ENCODE assay signal across 8 cellular contexts in genomic region chr6:70413114-70413828, GRCh38. TPM values are rescaled to one million over a fixed set of nuclear protein-coding genes. Genes with fewer than 3 reads are reported as not detected.
A peak's percentile ranks its signal among the peaks of the same experiment; 100 is the strongest.
DNase-seq lines count a peak whose midpoint lies in the region; ATAC-seq, FAIRE-seq and TF ChIP-seq lines count a peak whose summit lies in the region.

Gene FAM135A (plus strand): TSS chr6:70413508. CDS start chr6:70428343, 14,835 bp downstream.

- no peak for TF ChIP-seq CTCF in A549 (IDR thresholded peaks at IDR 0.05)
- TF ChIP-seq CTCF in WI38 (IDR thresholded peaks at IDR 0.05; ENCODE audit: low read depth, low read length): no peak
- TF ChIP-seq CTCF in cardiac fibroblast (IDR thresholded peaks at IDR 0.05; ENCODE audit: low read depth, low read length): no peak
- no peak for TF ChIP-seq CTCF in smooth muscle cell (IDR thresholded peaks at IDR 0.05; ENCODE audit: borderline replicate concordance, insufficient read depth, poor library complexity, severe bottlenecking)

- peak; percentile 76 to 98 for DNase-seq in A549 (ENCODE audit: low read depth in 1 of 2, low spot score in 1 of 2)
- DNase-seq in NCI-H2171 treated with DMSO at 0.1 percent for 48 hours (lab: John Stamatoyannopoulos, UW): peak; percentile 98
- peak; percentile 99 for DNase-seq in cardiac fibroblast (ENCODE audit: low read depth in 2 of 2)
- DNase-seq in iPS-NIHi7 (ENCODE audit: extremely low spot score): peak; percentile 98
- DNase-seq in smooth muscle cell (lab: John Stamatoyannopoulos, UW; ENCODE audit: unreplicated experiment): peak; percentile 81

- peaks cover 34% of the 10 kb centered on the region for H3K79me2 ChIP-seq in smooth muscle cell (ENCODE audit: low read depth)

- no peaks in the 10 kb centered on the region for H3F3A ChIP-seq in smooth muscle cell (ENCODE audit: low read depth)

- no peak for TF ChIP-seq EP300 in A549 (IDR thresholded peaks at IDR 0.05)

- peak; percentile 80 for TF ChIP-seq POLR2A in A549 (IDR thresholded peaks at IDR 0.05; ENCODE audit: low read length)

- ATAC-seq in A549: peak; percentile 92 to 95
- peak; percentile 91 for ATAC-seq in GM18867 (IDR thresholded peaks at IDR 0.05; ENCODE audit: unreplicated experiment)
- peak; percentile 84 for ATAC-seq in HG03103 (IDR thresholded peaks at IDR 0.05; ENCODE audit: low read depth, unreplicated experiment)

- POLR2A ChIA-PET in A549 (lab: Yijun Ruan, JAX): interaction anchor here (0.6 to 2.3 kb wide), 11 partner anchors 8 to 877 kb away, joined by 3 to 59 read pairs (median 3); partner anchors contain the start of gene SDHAF4

- H3K4me2 ChIP-seq in A549 (peak within 1 kb of the TSS; percentile 73), smooth muscle cell (peak within 1 kb of the TSS; percentile 94)

- peak within 1 kb of the TSS; percentile 77 for H3K4me3 ChIP-seq in A549
- H3K4me3 ChIP-seq in WI38 (ENCODE audit: low read depth, low read length): peak within 1 kb of the TSS; percentile 95
- H3K4me3 ChIP-seq in cardiac fibroblast (replicated peaks in 1 of 2; ENCODE audit: low read depth in 2 of 2, low read length in 2 of 2): peak within 1 kb of the TSS; percentile 94 to 97
- H3K4me3 ChIP-seq in smooth muscle cell: peak within 1 kb of the TSS; percentile 75

- H2AFZ ChIP-seq in smooth muscle cell (ENCODE audit: low read depth): peak within 1 kb of the TSS; percentile 96

- no peak for TF ChIP-seq RAD21 in A549 (conservative IDR thresholded peaks at IDR 0.05 in 1 of 2, IDR thresholded peaks at IDR 0.05 in 1 of 2)

- H3K9me3 ChIP-seq in A549: no peaks in the 10 kb centered on the region
- no peaks in the 10 kb centered on the region for H3K9me3 ChIP-seq in smooth muscle cell (replicated peaks; ENCODE audit: low read depth)

- CTCF ChIA-PET in A549 (lab: Yijun Ruan, JAX): interaction anchor here (0.9 to 5.2 kb wide), 5 partner anchors 15 to 152 kb away, joined by 3 to 42 read pairs (median 3); no protein-coding TSS in a partner anchor

- no peaks in the 10 kb centered on the region for H4K20me1 ChIP-seq in smooth muscle cell (ENCODE audit: low read depth)

- H3K27ac ChIP-seq in A549 (peak within 1 kb of the TSS; percentile 94 to 96), smooth muscle cell (ENCODE audit: low read depth) (peak within 1 kb of the TSS; percentile 56)

- peaks cover 9% of the 10 kb centered on the region for H3K27me3 ChIP-seq in smooth muscle cell (ENCODE audit: low read depth)

- FAIRE-seq in A549 (lab: Jason Lieb, UNC): no peak

- 0% methylated on average over 11 of the region's 65 CpGs for WGBS in A549 (ENCODE audit: missing lambda C conversion rate)
- under 1% methylated on average over 40 of the region's 65 CpGs for WGBS in smooth muscle cell (ENCODE audit: low lambda C conversion rate)

- H3K4me1 ChIP-seq in A549 (peaks cover 26% of the 10 kb centered on the region; the same call in 2 of the 3 replicates), smooth muscle cell (ENCODE audit: low read depth) (peaks cover 12% of the 10 kb centered on the region)

- H3K36me3 ChIP-seq in smooth muscle cell (ENCODE audit: low read depth): no peaks in the 10 kb centered on the region

- peak within 1 kb of the TSS; percentile 91 for H3K9ac ChIP-seq in smooth muscle cell (ENCODE audit: low read depth)

TF ChIP-seq in A549, 52 proteins besides CTCF, POLR2A, EP300 and RAD21 (continues in another document):
- TF ChIP-seq CHD4 (IDR thresholded peaks at IDR 0.05; ENCODE audit: borderline replicate concordance): no peak
- TF ChIP-seq, protein P1, sequence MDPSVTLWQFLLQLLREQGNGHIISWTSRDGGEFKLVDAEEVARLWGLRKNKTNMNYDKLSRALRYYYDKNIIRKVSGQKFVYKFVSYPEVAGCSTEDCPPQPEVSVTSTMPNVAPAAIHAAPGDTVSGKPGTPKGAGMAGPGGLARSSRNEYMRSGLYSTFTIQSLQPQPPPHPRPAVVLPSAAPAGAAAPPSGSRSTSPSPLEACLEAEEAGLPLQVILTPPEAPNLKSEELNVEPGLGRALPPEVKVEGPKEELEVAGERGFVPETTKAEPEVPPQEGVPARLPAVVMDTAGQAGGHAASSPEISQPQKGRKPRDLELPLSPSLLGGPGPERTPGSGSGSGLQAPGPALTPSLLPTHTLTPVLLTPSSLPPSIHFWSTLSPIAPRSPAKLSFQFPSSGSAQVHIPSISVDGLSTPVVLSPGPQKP (IDR thresholded peaks at IDR 0.05; ENCODE audit: low read depth, low read length): no peak
- TF ChIP-seq, protein P2, sequence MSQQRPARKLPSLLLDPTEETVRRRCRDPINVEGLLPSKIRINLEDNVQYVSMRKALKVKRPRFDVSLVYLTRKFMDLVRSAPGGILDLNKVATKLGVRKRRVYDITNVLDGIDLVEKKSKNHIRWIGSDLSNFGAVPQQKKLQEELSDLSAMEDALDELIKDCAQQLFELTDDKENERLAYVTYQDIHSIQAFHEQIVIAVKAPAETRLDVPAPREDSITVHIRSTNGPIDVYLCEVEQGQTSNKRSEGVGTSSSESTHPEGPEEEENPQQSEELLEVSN (IDR thresholded peaks at IDR 0.05; ENCODE audit: borderline replicate concordance, low read depth): peak; percentile 32; the same call in 1 of the 2 replicates
- no peak for TF ChIP-seq POLR2AphosphoS2 (conservative IDR thresholded peaks at IDR 0.05; ENCODE audit: low read length)
- no peak for TF ChIP-seq RNF2 (IDR thresholded peaks at IDR 0.05; ENCODE audit: borderline replicate concordance, low read depth)
- TF ChIP-seq JUN (IDR thresholded peaks at IDR 0.05): peak; percentile 49 to 78; a peak in 3 of 5 replicates
- 0 out of 2 replicates have a peak, but pooled peaks have one; percentile 20 for TF ChIP-seq TP53 (CRISPR knock-in tag; IDR thresholded peaks at IDR 0.05)
- no peak for TF ChIP-seq ESRRA (IDR thresholded peaks at IDR 0.05; ENCODE audit: borderline replicate concordance, low read length)
- TF ChIP-seq BCL3 (IDR thresholded peaks at IDR 0.05): 0 out of 3 replicates have a peak, but pooled peaks have one; percentile 39
- TF ChIP-seq NR3C1 (IDR thresholded peaks at IDR 0.05): no peak
- TF ChIP-seq EHF (CRISPR knock-in tag; IDR thresholded peaks at IDR 0.05): no peak
- TF ChIP-seq MAFK (IDR thresholded peaks at IDR 0.05; ENCODE audit: partially characterized antibody): no peak
- TF ChIP-seq CHD2 (IDR thresholded peaks at IDR 0.05; ENCODE audit: low read length, partially characterized antibody): peak; percentile 97
- TF ChIP-seq, protein P3, sequence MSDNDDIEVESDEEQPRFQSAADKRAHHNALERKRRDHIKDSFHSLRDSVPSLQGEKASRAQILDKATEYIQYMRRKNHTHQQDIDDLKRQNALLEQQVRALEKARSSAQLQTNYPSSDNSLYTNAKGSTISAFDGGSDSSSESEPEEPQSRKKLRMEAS (IDR thresholded peaks at IDR 0.05): peak; percentile 59
- TF ChIP-seq ZC3H11A (IDR thresholded peaks at IDR 0.05): no peak
- TF ChIP-seq CBX8 (IDR thresholded peaks at IDR 0.05): 0 out of 2 replicates have a peak, but pooled peaks have one; percentile 1
- TF ChIP-seq, protein P4, sequence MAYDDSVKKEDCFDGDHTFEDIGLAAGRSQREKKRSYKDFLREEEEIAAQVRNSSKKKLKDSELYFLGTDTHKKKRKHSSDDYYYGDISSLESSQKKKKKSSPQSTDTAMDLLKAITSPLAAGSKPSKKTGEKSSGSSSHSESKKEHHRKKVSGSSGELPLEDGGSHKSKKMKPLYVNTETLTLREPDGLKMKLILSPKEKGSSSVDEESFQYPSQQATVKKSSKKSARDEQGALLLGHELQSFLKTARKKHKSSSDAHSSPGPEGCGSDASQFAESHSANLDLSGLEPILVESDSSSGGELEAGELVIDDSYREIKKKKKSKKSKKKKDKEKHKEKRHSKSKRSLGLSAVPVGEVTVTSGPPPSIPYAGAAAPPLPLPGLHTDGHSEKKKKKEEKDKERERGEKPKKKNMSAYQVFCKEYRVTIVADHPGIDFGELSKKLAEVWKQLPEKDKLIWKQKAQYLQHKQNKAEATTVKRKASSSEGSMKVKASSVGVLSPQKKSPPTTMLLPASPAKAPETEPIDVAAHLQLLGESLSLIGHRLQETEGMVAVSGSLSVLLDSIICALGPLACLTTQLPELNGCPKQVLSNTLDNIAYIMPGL (CRISPR knock-in tag; IDR thresholded peaks at IDR 0.05; ENCODE audit: borderline replicate concordance): no peak
- TF ChIP-seq GATA3 (IDR thresholded peaks at IDR 0.05; ENCODE audit: borderline replicate concordance): peak; percentile 53; the same call in 1 of the 2 replicates

RNA-seq across cellular contexts. Expression of gene FAM135A, which starts in this region (rescaled TPM):
- polyA plus RNA-seq in A549 (2011; rRNA removed): 24.6 and 33.6 TPM in 2 replicates
- 3.9 and 5.1 TPM in 2 replicates for polyA plus RNA-seq in A549 (2012; cell fraction: cytosol; rRNA removed)
- polyA plus RNA-seq in A549 (2012; cell fraction: nucleus; rRNA removed): 2.4 and 3.9 TPM in 2 replicates
- 10.0 to 11.3 TPM (median 10.8 TPM) in 3 replicates for polyA plus RNA-seq in A549 (2017; fragmentation: RNase III; extraction: RNeasy Plus Mini Kit Qiagen cat#74134 plus additional on column Dnase treatment)
- 25.2 and 28.0 TPM in 2 replicates for polyA minus RNA-seq in A549 (2011; rRNA and poly(A)+ RNA removed)
- total RNA-seq in smooth muscle cell: 32.3 and 43.6 TPM in 2 replicates
- polyA plus RNA-seq in smooth muscle cell: 8.9 and 11.0 TPM in 2 replicates

Comparison
In these comparisons a context has a peak if more than half of its experiments do, and no peak if none do; other contexts are left out.
1. Peak in every context shown above with its lines: DNase-seq, ATAC-seq, H3K4me3 ChIP-seq and H3K27ac ChIP-seq.